ENCODE assay signal across 8 cellular contexts in genomic region chr3:177358085-177358967, GRCh38.
A peak's percentile ranks its signal among the peaks of the same experiment; 100 is the strongest.
DNase-seq lines count a peak whose midpoint lies in the region; ATAC-seq and TF ChIP-seq lines count a peak whose summit lies in the region.

No MANE protein-coding gene starts in this region.

- H3K36me3 Mint-ChIP-seq in immature natural killer cell, result no peaks in the 10 kb centered on the region

- no peak for TF ChIP-seq POLR2A in spleen (IDR thresholded peaks at IDR 0.05)

- H3K27ac Mint-ChIP-seq in immature natural killer cell, result peak overlapping the region; percentile 90 to 99 (median 98)

- DNase-seq in GF-D8 (lab: John Stamatoyannopoulos, UW) (peak; percentile 86), H4 (ENCODE audit: low spot score) (peak; percentile 92), LHCN-M2 (ENCODE audit: low read depth) (peak; percentile 96), T1000 (lab: John Stamatoyannopoulos, UW) (peak; percentile 69), T47D (ENCODE audit: low read depth in 1 of 2, low spot score in 1 of 2) (peak; percentile 77 to 100), immature natural killer cell (peak; percentile 91 to 92 (median 92)), spleen (peak; percentile 91)

- H3K9me3 ChIP-seq in spleen, result no peaks in the 10 kb centered on the region

- no peaks in the 10 kb centered on the region for H3K27me3 ChIP-seq in spleen (replicated peaks in 1 of 7)

- H3K9me3 Mint-ChIP-seq in immature natural killer cell, result peaks cover 0 to 5% (median 0%) of the 10 kb centered on the region in 6 donors

- no peak for ATAC-seq in HG02840 (IDR thresholded peaks at IDR 0.05; ENCODE audit: low FRiP score, unreplicated experiment)

- peaks cover 29 to 33% (median 30%) of the 10 kb centered on the region in 3 donors for H3K27me3 Mint-ChIP-seq in immature natural killer cell (ENCODE audit: low read depth in 3 of 3)

- peak overlapping the region; percentile 77 to 97 (median 94) for H3K27ac ChIP-seq in spleen

- peak in 1 of 11 experiments; percentile 4 for TF ChIP-seq CTCF in spleen (IDR thresholded peaks at IDR 0.05 in 8 of 11, conservative IDR thresholded peaks at IDR 0.05 in 3 of 11)

- WGBS in spleen, 5 donors, result 9 to 16% (median 12%) methylated on average over 15 of the region's 15 CpGs

- peak overlapping the region; percentile 91 to 94 (median 93) for H3K4me3 Mint-ChIP-seq in immature natural killer cell

- peaks cover 48 to 54% of the 10 kb centered on the region in 2 donors for H3K4me1 Mint-ChIP-seq in immature natural killer cell

- peak overlapping the region in 5 of 8 donors; percentile 5 to 72 (median 23) for H3K4me3 ChIP-seq in spleen

- peaks cover 30 to 70% (median 50%) of the 10 kb centered on the region in 6 donors for H3K4me1 ChIP-seq in spleen

- intact Hi-C loops in spleen (cut with DNase I; ENCODE audit: low total_unique reads), result loop anchor here (10.0 kb wide), 1 partner anchor 304 kb away; no protein-coding TSS in a partner anchor

- no peaks in the 10 kb centered on the region for H3K36me3 ChIP-seq in spleen

- in situ Hi-C loops in T47D (cut with HindIII; ENCODE audit: low pct_unique_long_range_greater_than_20kb, low sequenced_read_pairs), result no loop called here
